13 cellular contexts compared by ENCODE assay signal in genomic region chr11:125287467-125288232, GRCh38.
DNase-seq lines count a peak whose midpoint lies in the region; ATAC-seq and TF ChIP-seq lines count a peak whose summit lies in the region.
"Had no signal": no experiment of that assay in that cellular context is flagged by ENCODE, and none has a peak within 500 bp of the region (broad histone marks: within the 10 kb centered on the region; RNA-seq: fewer than 3 reads in every experiment).

No MANE protein-coding gene starts in this region.

- intact Hi-C loops in IMR-90 (cut with micrococcal nuclease): no loop called here
- intact Hi-C loops in activated CD4-positive, alpha-beta memory T cell treated with anti-CD3 and anti-CD28 coated beads for 36 hours (cut with micrococcal nuclease): no loop called here

- BruUV-seq in IMR-90 (replicated peaks; lab: Mats Ljungman, UMichigan): no TSS peak

- H2BK5ac ChIP-seq in IMR-90 (ENCODE audit: low read depth, low read length, poor library complexity, severe bottlenecking): no peak overlapping the region

- H3K14ac ChIP-seq in IMR-90 (replicated peaks; ENCODE audit: low read depth, low read length): no peak overlapping the region

- H3K4me1 ChIP-seq in IMR-90 (ENCODE audit: control insufficient read depth, insufficient read depth, low read length): no peaks in the 10 kb centered on the region; the same call in 1 of the 2 replicates
- H3K4me1 ChIP-seq in skeletal muscle satellite cell (ENCODE audit: control insufficient read depth, insufficient read depth, low read length): peaks cover 19% of the 10 kb centered on the region

- no peaks in the 10 kb centered on the region for H3K9me3 Mint-ChIP-seq in activated CD4-positive, alpha-beta memory T cell treated with anti-CD3 and anti-CD28 coated beads for 36 hours

- no peak overlapping the region for H4K91ac ChIP-seq in IMR-90 (ENCODE audit: insufficient read depth, low read depth, low read length)

- peaks cover 7% of the 10 kb centered on the region for H3K27me3 ChIP-seq in IMR-90 (ENCODE audit: control insufficient read depth, insufficient read depth, low read length)
- H3K27me3 ChIP-seq in skeletal muscle satellite cell (ENCODE audit: control insufficient read depth, insufficient read depth, low read length): peaks cover 3% of the 10 kb centered on the region
- peaks cover 2% of the 10 kb centered on the region for H3K27me3 ChIP-seq in brain microvascular endothelial cell (replicated peaks)

- POLR2A ChIA-PET in IMR-90 (lab: Charles Lee; ENCODE audit: unreplicated experiment): no interaction called here
- POLR2A ChIA-PET in activated CD4-positive, alpha-beta memory T cell treated with anti-CD3 and anti-CD28 coated beads for 36 hours (lab: Charles Lee): no interaction called here

- H4K8ac ChIP-seq in IMR-90 (ENCODE audit: low read depth in 2 of 2, low read length in 2 of 2): no peak overlapping the region

- no peak overlapping the region for H2BK20ac ChIP-seq in IMR-90 (ENCODE audit: low read depth, low read length)

- no peak overlapping the region for H4K5ac ChIP-seq in IMR-90 (ENCODE audit: low read depth, low read length)

- CTCF ChIA-PET in IMR-90 (lab: Yijun Ruan, JAX): interaction anchor here (0.6 kb wide), 1 partner anchor 18 kb away, joined by 3 read pairs; no protein-coding TSS in a partner anchor
- CTCF ChIA-PET in activated CD4-positive, alpha-beta memory T cell treated with anti-CD3 and anti-CD28 coated beads for 36 hours (lab: Charles Lee): interaction anchor here (0.5 kb wide), 1 partner anchor 13 kb away, joined by 3 read pairs; no protein-coding TSS in a partner anchor

- TF ChIP-seq POLR2A in IMR-90 (IDR thresholded peaks at IDR 0.05; ENCODE audit: low read depth, low read length): no peak

- TF ChIP-seq CTCF in IMR-90 (conservative IDR thresholded peaks at IDR 0.05; ENCODE audit: low read depth, low read length): no peak
- TF ChIP-seq CTCF in astrocyte of the spinal cord (IDR thresholded peaks at IDR 0.05; ENCODE audit: low read depth, low read length): no peak
- TF ChIP-seq CTCF in brain microvascular endothelial cell (IDR thresholded peaks at IDR 0.05; ENCODE audit: low read depth, low read length, missing control alignments): no peak

- H2BK120ac ChIP-seq in IMR-90 (ENCODE audit: low read depth, low read length): no peak overlapping the region

- no peak overlapping the region for H2BK15ac ChIP-seq in IMR-90 (ENCODE audit: low read depth, low read length)

- H2AK5ac ChIP-seq in IMR-90 (ENCODE audit: low read depth, low read length): no peak overlapping the region

- dilution Hi-C loops in IMR-90 (cut with HindIII; ENCODE audit: low sequenced_read_pairs, unreplicated experiment): no loop called here

- no peak overlapping the region for H3K18ac ChIP-seq in IMR-90 (ENCODE audit: low read depth, low read length)

- no peak overlapping the region for H3K4ac ChIP-seq in IMR-90 (ENCODE audit: low read depth, low read length)

- no peak overlapping the region for H3K4me3 ChIP-seq in IMR-90 (ENCODE audit: insufficient read depth, low read depth, low read length)
- no peak overlapping the region for H3K4me3 ChIP-seq in astrocyte of the spinal cord (ENCODE audit: low read depth, low read length)
- H3K4me3 ChIP-seq in skeletal muscle satellite cell (ENCODE audit: low read length): no peak overlapping the region
- H3K4me3 ChIP-seq in brain microvascular endothelial cell (ENCODE audit: low read depth, low read length): no peak overlapping the region

- peaks cover 6% of the 10 kb centered on the region for H3K27me3 Mint-ChIP-seq in activated CD4-positive, alpha-beta memory T cell treated with anti-CD3 and anti-CD28 coated beads for 36 hours

- H3K27ac Mint-ChIP-seq in activated CD4-positive, alpha-beta memory T cell treated with anti-CD3 and anti-CD28 coated beads for 36 hours: no peak overlapping the region
- H3K27ac Mint-ChIP-seq: CD14-positive monocyte, T-helper 17 cell had no signal

- DNase-seq in IMR-90: peak; percentile 28
- peak; percentile 41 for DNase-seq in astrocyte of the spinal cord (ENCODE audit: low read depth, low spot score)
- DNase-seq in iPS-NIHi11 (ENCODE audit: low spot score): peak; percentile 31
- DNase-seq in brain microvascular endothelial cell: no peak
- no peak for DNase-seq in activated CD4-positive, alpha-beta memory T cell treated with anti-CD3 and anti-CD28 coated beads for 36 hours
- DNase-seq: activated CD4-positive, alpha-beta T cell treated with anti-CD3 and anti-CD28 coated beads, Interleukin-2, amount 50 U/mL, for 4 hours; activated naive CD4-positive, alpha-beta T cell treated with Interleukin-2 at 50 U/mL for 16 hours; NCI-H2081; T-helper 17 cell had no signal

- H3K9me3 ChIP-seq in IMR-90 (ENCODE audit: control insufficient read depth, insufficient read depth, low read length) (no peaks in the 10 kb centered on the region), skeletal muscle satellite cell (replicated peaks; ENCODE audit: low read length) (no peaks in the 10 kb centered on the region)

- H3K4me1 Mint-ChIP-seq in activated CD4-positive, alpha-beta memory T cell treated with anti-CD3 and anti-CD28 coated beads for 36 hours (ENCODE audit: low read depth): no peaks in the 10 kb centered on the region
- H3K4me1 Mint-ChIP-seq: CD14-positive monocyte had no signal

- H3K4me3 Mint-ChIP-seq in activated CD4-positive, alpha-beta memory T cell treated with anti-CD3 and anti-CD28 coated beads for 36 hours: no peak overlapping the region
- H3K4me3 Mint-ChIP-seq: T-helper 17 cell had no signal

- H2AK9ac ChIP-seq in IMR-90 (replicated peaks; ENCODE audit: low read depth, low read length, poor library complexity): no peak overlapping the region

- 58% methylated on average over 4 of the region's 11 CpGs; no CpG with 5 or more reads in 1 of the 2 experiments for WGBS in IMR-90 (ENCODE audit: extremely low coverage in 2 of 2, insufficient read length in 1 of 2), 2 experiments

- ATAC-seq in IMR-90 (ENCODE audit: low read depth) (no peak; the same call in 1 of the 2 replicates), HG02610 (IDR thresholded peaks at IDR 0.05; ENCODE audit: unreplicated experiment) (no peak), GM19328 (IDR thresholded peaks at IDR 0.05; ENCODE audit: unreplicated experiment) (no peak)
- ATAC-seq: T-helper 17 cell had no signal

- H2AFZ ChIP-seq in IMR-90 (replicated peaks; ENCODE audit: low read length, poor library complexity): peak overlapping the region; percentile 7

- in situ Hi-C loops in IMR-90 (cut with MboI; ENCODE audit: low sequenced_read_pairs): no loop called here
- in situ Hi-C loops in astrocyte of the spinal cord (cut with HindIII; ENCODE audit: low sequenced_read_pairs): no loop called here
- in situ Hi-C loops in brain microvascular endothelial cell (cut with HindIII; ENCODE audit: low pct_ligation_motif_present, low sequenced_read_pairs): no loop called here

- H3K79me1 ChIP-seq in IMR-90 (ENCODE audit: low read depth in 1 of 2, low read length in 2 of 2): no peaks in the 10 kb centered on the region

- H3K9ac ChIP-seq in IMR-90 (ENCODE audit: low read depth, low read length): no peak overlapping the region
- peak overlapping the region; percentile 43 for H3K9ac ChIP-seq in skeletal muscle satellite cell (ENCODE audit: low read depth, low read length)

- H3K9me1 ChIP-seq in IMR-90 (ENCODE audit: insufficient read depth, low read length): 0 out of 2 replicates have a peak, but pooled peaks cover 4% of the 10 kb centered on the region

- H3K27ac ChIP-seq in IMR-90 (ENCODE audit: insufficient read depth, low read length) (no peak overlapping the region), brain microvascular endothelial cell (no peak overlapping the region)

- H3K23ac ChIP-seq in IMR-90 (ENCODE audit: low read depth, low read length): no peak overlapping the region

- H3K36me3 Mint-ChIP-seq in activated CD4-positive, alpha-beta memory T cell treated with anti-CD3 and anti-CD28 coated beads for 36 hours: no peaks in the 10 kb centered on the region
- H3K36me3 Mint-ChIP-seq: CD14-positive monocyte had no signal

- H3K4me2 ChIP-seq in IMR-90 (ENCODE audit: low read depth, low read length) (no peak overlapping the region), skeletal muscle satellite cell (ENCODE audit: low read length) (no peak overlapping the region)

- H3K56ac ChIP-seq in IMR-90 (ENCODE audit: extremely low read depth, insufficient read depth, low read length): no peak overlapping the region

- no peak for TF ChIP-seq RAD21 in IMR-90 (IDR thresholded peaks at IDR 0.05; ENCODE audit: low read length)

- H4K20me1 ChIP-seq in IMR-90 (ENCODE audit: insufficient read depth, low read length): no peaks in the 10 kb centered on the region

- H3K36me3 ChIP-seq in IMR-90 (ENCODE audit: control insufficient read depth, insufficient read depth, low read length): no peaks in the 10 kb centered on the region
- H3K36me3 ChIP-seq in skeletal muscle satellite cell (ENCODE audit: insufficient read depth, low read length): no peaks in the 10 kb centered on the region
- no peaks in the 10 kb centered on the region for H3K36me3 ChIP-seq in brain microvascular endothelial cell (replicated peaks)

TF ChIP-seq in IMR-90, 13 proteins besides CTCF, POLR2A, EP300 and RAD21:
- TF ChIP-seq RCOR1 (IDR thresholded peaks at IDR 0.05; ENCODE audit: insufficient replicate concordance, low read length) (no peak), NFE2L2 (IDR thresholded peaks at IDR 0.05; ENCODE audit: low read depth, low read length) (no peak)
TF ChIP-seq in IMR-90: peak in this region for 0.

Comparison
In these comparisons a context has a peak if more than half of its experiments do, and no peak if none do; other contexts are left out.
1. DNase-seq: peak in IMR-90 (single experiment), astrocyte of the spinal cord (single experiment) and iPS-NIHi11 (single experiment); none in brain microvascular endothelial cell (single experiment) and activated CD4-positive, alpha-beta memory T cell treated with anti-CD3 and anti-CD28 coated beads for 36 hours (single experiment).